ENCODE assay signal across 1 cellular context in the genomic region with DNA sequence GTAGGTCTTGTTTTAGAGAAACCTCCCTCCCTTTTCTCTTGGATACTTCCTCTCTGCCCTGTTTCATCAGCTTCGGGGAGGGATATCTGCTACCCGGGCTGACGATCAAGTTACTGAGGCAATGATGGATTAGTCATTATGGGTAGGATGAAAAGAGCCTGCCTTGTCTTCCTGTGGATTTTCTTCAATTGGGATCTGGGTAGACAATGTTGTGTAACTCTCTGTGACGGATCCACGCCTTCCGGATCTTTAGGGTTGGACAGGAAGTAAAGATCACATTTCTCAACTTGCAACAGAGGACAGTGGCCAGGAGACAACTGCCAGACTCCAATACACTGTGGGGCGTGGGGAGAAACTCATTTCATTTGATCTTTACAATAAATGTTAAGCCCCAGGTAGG.
A peak's percentile ranks its signal among the peaks of the same experiment; 100 is the strongest.
TF ChIP-seq lines count a peak whose summit lies in the region.

No MANE protein-coding gene starts in this region.

TF ChIP-seq in A549, 52 proteins besides CTCF, POLR2A, EP300 and RAD21 (continued from another document):
- no peak for TF ChIP-seq BHLHE40 (IDR thresholded peaks at IDR 0.05; ENCODE audit: low read depth, low read length)
- 0 out of 5 replicates have a peak, but pooled peaks of 1 of the 2 experiments have one; percentile 27 for TF ChIP-seq JUN (IDR thresholded peaks at IDR 0.05)
- no peak for TF ChIP-seq ZSCAN20 (CRISPR knock-in tag; IDR thresholded peaks at IDR 0.05)
- no peak for TF ChIP-seq RFX5 (IDR thresholded peaks at IDR 0.05)
- TF ChIP-seq CEBPB (IDR thresholded peaks at IDR 0.05): peak; percentile 46 to 58; a peak in 2 of 4 replicates
- TF ChIP-seq KDM1A (IDR thresholded peaks at IDR 0.05; ENCODE audit: low read depth): no peak
- no peak for TF ChIP-seq EHF (CRISPR knock-in tag; IDR thresholded peaks at IDR 0.05)
- TF ChIP-seq HOXB13 (CRISPR knock-in tag; IDR thresholded peaks at IDR 0.05; ENCODE audit: low read depth): no peak
- no peak for TF ChIP-seq ZC3H11A (IDR thresholded peaks at IDR 0.05)
